1 cellular context compared by ENCODE assay signal in genomic region chr22:19203839-19204238, GRCh38.
TF ChIP-seq lines count a peak whose summit lies in the region.

No MANE protein-coding gene starts in this region.

TF ChIP-seq in K562, 482 proteins besides CTCF, POLR2A, EP300 and RAD21 (continued from another document and continues in another):
- TF ChIP-seq ZFP91 (CRISPR knock-in tag; IDR thresholded peaks at IDR 0.05): no peak
- TF ChIP-seq NCOA4 (IDR thresholded peaks at IDR 0.05; ENCODE audit: partially characterized antibody): no peak
- no peak for TF ChIP-seq ZKSCAN8 (CRISPR knock-in tag; IDR thresholded peaks at IDR 0.05)
- TF ChIP-seq HOMEZ (CRISPR knock-in tag; IDR thresholded peaks at IDR 0.05): no peak
- TF ChIP-seq MAX (CRISPR knock-in tag; IDR thresholded peaks at IDR 0.05): peak; percentile 24; the same call in 1 of the 2 replicates
- TF ChIP-seq ZC3H11A (IDR thresholded peaks at IDR 0.05; ENCODE audit: low read depth, low read length): no peak
- no peak; a peak in 1 of 4 replicates for TF ChIP-seq MLX (CRISPR knock-in tag; conservative IDR thresholded peaks at IDR 0.05)
- TF ChIP-seq NFIC (IDR thresholded peaks at IDR 0.05): peak; percentile 62
- no peak for TF ChIP-seq FOXO4 (CRISPR knock-in tag; IDR thresholded peaks at IDR 0.05)
- no peak for TF ChIP-seq HMG20A (CRISPR knock-in tag; conservative IDR thresholded peaks at IDR 0.05)
- TF ChIP-seq ESRRB (CRISPR knock-in tag; IDR thresholded peaks at IDR 0.05; ENCODE audit: borderline replicate concordance): no peak
- TF ChIP-seq KDM2B (CRISPR knock-in tag; IDR thresholded peaks at IDR 0.05): 0 out of 2 replicates have a peak, but pooled peaks have one; percentile 44
- no peak for TF ChIP-seq USF2 (CRISPR knock-in tag; IDR thresholded peaks at IDR 0.05)
- TF ChIP-seq GMEB1 (CRISPR knock-in tag; IDR thresholded peaks at IDR 0.05): no peak
- TF ChIP-seq ZNF436 (CRISPR knock-in tag; IDR thresholded peaks at IDR 0.05): no peak
- TF ChIP-seq TRIM28 (IDR thresholded peaks at IDR 0.05): no peak
- TF ChIP-seq ZNF561 (CRISPR knock-in tag; conservative IDR thresholded peaks at IDR 0.05): no peak
- TF ChIP-seq STAT5B (CRISPR knock-in tag; IDR thresholded peaks at IDR 0.05): no peak
- TF ChIP-seq ZNF586 (CRISPR knock-in tag; conservative IDR thresholded peaks at IDR 0.05): no peak
- no peak for TF ChIP-seq ERF (CRISPR knock-in tag; IDR thresholded peaks at IDR 0.05)
- TF ChIP-seq TAL1 (IDR thresholded peaks at IDR 0.05): no peak
- TF ChIP-seq, protein P1, sequence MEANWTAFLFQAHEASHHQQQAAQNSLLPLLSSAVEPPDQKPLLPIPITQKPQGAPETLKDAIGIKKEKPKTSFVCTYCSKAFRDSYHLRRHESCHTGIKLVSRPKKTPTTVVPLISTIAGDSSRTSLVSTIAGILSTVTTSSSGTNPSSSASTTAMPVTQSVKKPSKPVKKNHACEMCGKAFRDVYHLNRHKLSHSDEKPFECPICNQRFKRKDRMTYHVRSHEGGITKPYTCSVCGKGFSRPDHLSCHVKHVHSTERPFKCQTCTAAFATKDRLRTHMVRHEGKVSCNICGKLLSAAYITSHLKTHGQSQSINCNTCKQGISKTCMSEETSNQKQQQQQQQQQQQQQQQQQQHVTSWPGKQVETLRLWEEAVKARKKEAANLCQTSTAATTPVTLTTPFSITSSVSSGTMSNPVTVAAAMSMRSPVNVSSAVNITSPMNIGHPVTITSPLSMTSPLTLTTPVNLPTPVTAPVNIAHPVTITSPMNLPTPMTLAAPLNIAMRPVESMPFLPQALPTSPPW (CRISPR knock-in tag; IDR thresholded peaks at IDR 0.05): no peak
- no peak for TF ChIP-seq IFI16 (CRISPR knock-in tag; IDR thresholded peaks at IDR 0.05)
- no peak for TF ChIP-seq U2AF2 (optimal IDR thresholded peaks at IDR 0.05; ENCODE audit: low read depth, low read length)
- no peak for TF ChIP-seq HCFC1 (IDR thresholded peaks at IDR 0.05; ENCODE audit: low read depth, low read length)
- no peak for TF ChIP-seq MTF1 (CRISPR knock-in tag; IDR thresholded peaks at IDR 0.05; ENCODE audit: borderline replicate concordance)
- no peak for TF ChIP-seq POLR2B (IDR thresholded peaks at IDR 0.05; ENCODE audit: low read depth, partially characterized antibody)
- no peak for TF ChIP-seq ZNF445 (CRISPR knock-in tag; IDR thresholded peaks at IDR 0.05; ENCODE audit: low read depth)
- TF ChIP-seq ZNF197 (CRISPR knock-in tag; IDR thresholded peaks at IDR 0.05; ENCODE audit: low read depth): no peak
- no peak for TF ChIP-seq BRCA1 (IDR thresholded peaks at IDR 0.05)
- 0 out of 2 replicates have a peak, but pooled peaks have one; percentile 17 for TF ChIP-seq BRCA1 (CRISPR knock-in tag; IDR thresholded peaks at IDR 0.05)
- no peak for TF ChIP-seq ID3 (CRISPR knock-in tag; IDR thresholded peaks at IDR 0.05)
- 0 out of 2 replicates have a peak, but pooled peaks have one; percentile 53 for TF ChIP-seq ID3 (tag; IDR thresholded peaks at IDR 0.05)
- no peak for TF ChIP-seq WHSC1 (IDR thresholded peaks at IDR 0.05; ENCODE audit: low read length)
- TF ChIP-seq ZNF668 (CRISPR knock-in tag; IDR thresholded peaks at IDR 0.05): no peak
- TF ChIP-seq, protein P2, sequence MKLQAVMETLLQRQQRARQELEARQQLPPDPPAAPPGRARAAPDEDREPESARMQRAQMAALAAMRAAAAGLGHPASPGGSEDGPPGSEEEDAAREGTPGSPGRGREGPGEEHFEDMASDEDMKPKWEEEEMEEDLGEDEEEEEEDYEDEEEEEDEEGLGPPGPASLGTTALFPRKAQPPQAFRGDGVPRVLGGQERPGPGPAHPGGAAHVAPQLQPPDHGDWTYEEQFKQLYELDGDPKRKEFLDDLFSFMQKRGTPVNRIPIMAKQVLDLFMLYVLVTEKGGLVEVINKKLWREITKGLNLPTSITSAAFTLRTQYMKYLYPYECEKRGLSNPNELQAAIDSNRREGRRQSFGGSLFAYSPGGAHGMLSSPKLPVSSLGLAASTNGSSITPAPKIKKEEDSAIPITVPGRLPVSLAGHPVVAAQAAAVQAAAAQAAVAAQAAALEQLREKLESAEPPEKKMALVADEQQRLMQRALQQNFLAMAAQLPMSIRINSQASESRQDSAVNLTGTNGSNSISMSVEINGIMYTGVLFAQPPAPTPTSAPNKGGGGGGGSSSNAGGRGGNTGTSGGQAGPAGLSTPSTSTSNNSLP (IDR thresholded peaks at IDR 0.05; ENCODE audit: borderline replicate concordance, low read depth, low read length): no peak
- no peak for TF ChIP-seq ZNF764 (CRISPR knock-in tag; IDR thresholded peaks at IDR 0.05; ENCODE audit: low read depth)
- TF ChIP-seq SIN3B (IDR thresholded peaks at IDR 0.05; ENCODE audit: low read depth): no peak
- no peak for TF ChIP-seq BACH1 (tag; IDR thresholded peaks at IDR 0.05)
- TF ChIP-seq, protein P3, sequence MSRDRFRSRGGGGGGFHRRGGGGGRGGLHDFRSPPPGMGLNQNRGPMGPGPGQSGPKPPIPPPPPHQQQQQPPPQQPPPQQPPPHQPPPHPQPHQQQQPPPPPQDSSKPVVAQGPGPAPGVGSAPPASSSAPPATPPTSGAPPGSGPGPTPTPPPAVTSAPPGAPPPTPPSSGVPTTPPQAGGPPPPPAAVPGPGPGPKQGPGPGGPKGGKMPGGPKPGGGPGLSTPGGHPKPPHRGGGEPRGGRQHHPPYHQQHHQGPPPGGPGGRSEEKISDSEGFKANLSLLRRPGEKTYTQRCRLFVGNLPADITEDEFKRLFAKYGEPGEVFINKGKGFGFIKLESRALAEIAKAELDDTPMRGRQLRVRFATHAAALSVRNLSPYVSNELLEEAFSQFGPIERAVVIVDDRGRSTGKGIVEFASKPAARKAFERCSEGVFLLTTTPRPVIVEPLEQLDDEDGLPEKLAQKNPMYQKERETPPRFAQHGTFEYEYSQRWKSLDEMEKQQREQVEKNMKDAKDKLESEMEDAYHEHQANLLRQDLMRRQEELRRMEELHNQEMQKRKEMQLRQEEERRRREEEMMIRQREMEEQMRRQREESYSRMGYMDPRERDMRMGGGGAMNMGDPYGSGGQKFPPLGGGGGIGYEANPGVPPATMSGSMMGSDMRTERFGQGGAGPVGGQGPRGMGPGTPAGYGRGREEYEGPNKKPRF (IDR thresholded peaks at IDR 0.05; ENCODE audit: low read depth, low read length): no peak
- TF ChIP-seq, protein P4, sequence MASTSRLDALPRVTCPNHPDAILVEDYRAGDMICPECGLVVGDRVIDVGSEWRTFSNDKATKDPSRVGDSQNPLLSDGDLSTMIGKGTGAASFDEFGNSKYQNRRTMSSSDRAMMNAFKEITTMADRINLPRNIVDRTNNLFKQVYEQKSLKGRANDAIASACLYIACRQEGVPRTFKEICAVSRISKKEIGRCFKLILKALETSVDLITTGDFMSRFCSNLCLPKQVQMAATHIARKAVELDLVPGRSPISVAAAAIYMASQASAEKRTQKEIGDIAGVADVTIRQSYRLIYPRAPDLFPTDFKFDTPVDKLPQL (IDR thresholded peaks at IDR 0.05; ENCODE audit: extremely low read depth, insufficient read length): no peak
- TF ChIP-seq CEBPB (tag; IDR thresholded peaks at IDR 0.05): peak; percentile 90
- TF ChIP-seq, protein P5, sequence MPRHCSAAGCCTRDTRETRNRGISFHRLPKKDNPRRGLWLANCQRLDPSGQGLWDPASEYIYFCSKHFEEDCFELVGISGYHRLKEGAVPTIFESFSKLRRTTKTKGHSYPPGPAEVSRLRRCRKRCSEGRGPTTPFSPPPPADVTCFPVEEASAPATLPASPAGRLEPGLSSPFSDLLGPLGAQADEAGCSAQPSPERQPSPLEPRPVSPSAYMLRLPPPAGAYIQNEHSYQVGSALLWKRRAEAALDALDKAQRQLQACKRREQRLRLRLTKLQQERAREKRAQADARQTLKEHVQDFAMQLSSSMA (CRISPR knock-in tag; IDR thresholded peaks at IDR 0.05): no peak
- no peak for TF ChIP-seq KLF16 (IDR thresholded peaks at IDR 0.05)
- TF ChIP-seq, protein P6, sequence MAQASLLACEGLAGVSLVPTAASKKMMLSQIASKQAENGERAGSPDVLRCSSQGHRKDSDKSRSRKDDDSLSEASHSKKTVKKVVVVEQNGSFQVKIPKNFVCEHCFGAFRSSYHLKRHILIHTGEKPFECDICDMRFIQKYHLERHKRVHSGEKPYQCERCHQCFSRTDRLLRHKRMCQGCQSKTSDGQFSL (CRISPR knock-in tag; IDR thresholded peaks at IDR 0.05): peak; percentile 46
- TF ChIP-seq, protein P6 (tag; IDR thresholded peaks at IDR 0.05): no peak
- TF ChIP-seq ILF3 (IDR thresholded peaks at IDR 0.05; ENCODE audit: borderline replicate concordance): no peak
- no peak for TF ChIP-seq BCL6 (CRISPR knock-in tag; IDR thresholded peaks at IDR 0.05)
- TF ChIP-seq BRF1 (IDR thresholded peaks at IDR 0.05; ENCODE audit: borderline replicate concordance, extremely low read depth, insufficient read length): no peak
- no peak for TF ChIP-seq RCOR1 (IDR thresholded peaks at IDR 0.05; ENCODE audit: borderline replicate concordance in 1 of 2, low read depth in 2 of 2, low read length in 2 of 2)
- TF ChIP-seq NFRKB (IDR thresholded peaks at IDR 0.05; ENCODE audit: low read depth): no peak
- TF ChIP-seq HNRNPK (IDR thresholded peaks at IDR 0.05; ENCODE audit: low read depth, low read length, poor library complexity, severe bottlenecking): no peak
